In genomic region chr2:38406597-38407110, GRCh38 we compare ENCODE assay signal across 1 cellular context.
TF ChIP-seq lines count a peak whose summit lies in the region.

No MANE protein-coding gene starts in this region.

TF ChIP-seq in K562, 482 proteins besides CTCF, POLR2A, EP300 and RAD21 (continued from another document):
- TF ChIP-seq CSDE1 (IDR thresholded peaks at IDR 0.05): no peak
- TF ChIP-seq PTRF (tag; IDR thresholded peaks at IDR 0.05): no peak
- TF ChIP-seq BRD9 (IDR thresholded peaks at IDR 0.05; ENCODE audit: low read depth, partially characterized antibody): no peak
- no peak for TF ChIP-seq POLR2AphosphoS2 (IDR thresholded peaks at IDR 0.05; ENCODE audit: low read length)
- no peak for TF ChIP-seq CBFA2T2 (conservative IDR thresholded peaks at IDR 0.05)
- TF ChIP-seq ZNF584 (CRISPR knock-in tag; IDR thresholded peaks at IDR 0.05; ENCODE audit: low read depth): no peak
- no peak for TF ChIP-seq CBFB (CRISPR knock-in tag; IDR thresholded peaks at IDR 0.05)
- TF ChIP-seq PHF20 (IDR thresholded peaks at IDR 0.05; ENCODE audit: partially characterized antibody): no peak
- TF ChIP-seq, protein P1, sequence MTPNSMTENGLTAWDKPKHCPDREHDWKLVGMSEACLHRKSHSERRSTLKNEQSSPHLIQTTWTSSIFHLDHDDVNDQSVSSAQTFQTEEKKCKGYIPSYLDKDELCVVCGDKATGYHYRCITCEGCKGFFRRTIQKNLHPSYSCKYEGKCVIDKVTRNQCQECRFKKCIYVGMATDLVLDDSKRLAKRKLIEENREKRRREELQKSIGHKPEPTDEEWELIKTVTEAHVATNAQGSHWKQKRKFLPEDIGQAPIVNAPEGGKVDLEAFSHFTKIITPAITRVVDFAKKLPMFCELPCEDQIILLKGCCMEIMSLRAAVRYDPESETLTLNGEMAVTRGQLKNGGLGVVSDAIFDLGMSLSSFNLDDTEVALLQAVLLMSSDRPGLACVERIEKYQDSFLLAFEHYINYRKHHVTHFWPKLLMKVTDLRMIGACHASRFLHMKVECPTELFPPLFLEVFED (CRISPR knock-in tag; conservative IDR thresholded peaks at IDR 0.05): no peak
- TF ChIP-seq SMAD1 (IDR thresholded peaks at IDR 0.05; ENCODE audit: low read depth, low read length, partially characterized antibody): no peak
- TF ChIP-seq YBX1 (IDR thresholded peaks at IDR 0.05): no peak
